ENCODE assay signal across 13 cellular contexts in the genomic region with DNA sequence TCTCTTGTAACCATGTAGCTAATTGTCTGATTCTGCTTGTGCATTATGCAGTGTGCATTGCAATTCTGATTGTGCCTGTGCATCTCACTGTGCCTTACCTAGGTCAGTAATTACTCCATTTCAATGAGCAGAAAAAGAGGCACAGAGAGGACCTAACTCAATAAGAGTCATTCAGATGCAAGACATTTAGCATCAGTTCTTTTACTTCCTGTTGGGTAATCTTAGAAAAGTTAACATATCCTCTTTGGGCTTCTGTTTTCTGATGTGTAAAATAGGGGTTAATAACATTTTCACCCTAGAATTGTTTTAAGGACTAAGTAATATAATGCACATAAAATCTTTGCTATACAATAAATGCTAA.
"Had no signal": no experiment of that assay in that cellular context is flagged by ENCODE, and none has a peak within 500 bp of the region (broad histone marks: within the 10 kb centered on the region; RNA-seq: fewer than 3 reads in every experiment).

No MANE protein-coding gene starts in this region.

- H3K36me3 Mint-ChIP-seq: activated CD4-positive, alpha-beta memory T cell treated with anti-CD3 and anti-CD28 coated beads for 36 hours; activated naive CD8-positive, alpha-beta T cell; mesothelial cell of epicardium; neural progenitor cell had no signal

- H3K27ac Mint-ChIP-seq: activated CD4-positive, alpha-beta memory T cell treated with anti-CD3 and anti-CD28 coated beads for 36 hours; activated naive CD8-positive, alpha-beta T cell; mesothelial cell of epicardium; neural progenitor cell had no signal

- H3K9me3 Mint-ChIP-seq: activated CD4-positive, alpha-beta memory T cell treated with anti-CD3 and anti-CD28 coated beads for 36 hours; activated T-cell treated with anti-CD3 and anti-CD28 coated beads, Interleukin-2, amount 50 U/mL, for 4 hours; neural progenitor cell had no signal

- H3K27me3 Mint-ChIP-seq: activated naive CD8-positive, alpha-beta T cell had no signal

- H3K4me3 Mint-ChIP-seq: activated CD4-positive, alpha-beta memory T cell treated with anti-CD3 and anti-CD28 coated beads for 36 hours; activated naive CD8-positive, alpha-beta T cell; activated T-cell treated with anti-CD3 and anti-CD28 coated beads, Interleukin-2, amount 50 U/mL, for 4 hours; mesothelial cell of epicardium; neural progenitor cell had no signal

- DNase-seq: activated CD4-positive, alpha-beta memory T cell treated with anti-CD3 and anti-CD28 coated beads for 36 hours; activated CD4-positive, CD25-positive, alpha-beta regulatory T cell; activated effector memory CD4-positive, alpha-beta T cell treated with anti-CD3 and anti-CD28 coated beads, Interleukin-2, amount 50 U/mL, for 16 hours; activated T-cell treated with anti-CD3 and anti-CD28 coated beads, Interleukin-2, amount 50 U/mL, for 4 hours; anterior cingulate cortex; esophagus squamous epithelium; foreskin fibroblast; glutamatergic neuron; stimulated activated CD4-positive, alpha-beta T cell treated with anti-CD3 and anti-CD28 coated beads, Interleukin-4, amount 100 ng/mL, for 4 hours; stomach had no signal

- ATAC-seq: activated T-cell treated with anti-CD3 and anti-CD28 coated beads, Interleukin-2, amount 50 U/mL, for 4 hours had no signal

- H3K4me1 Mint-ChIP-seq: neural progenitor cell had no signal
